In the genomic region with DNA sequence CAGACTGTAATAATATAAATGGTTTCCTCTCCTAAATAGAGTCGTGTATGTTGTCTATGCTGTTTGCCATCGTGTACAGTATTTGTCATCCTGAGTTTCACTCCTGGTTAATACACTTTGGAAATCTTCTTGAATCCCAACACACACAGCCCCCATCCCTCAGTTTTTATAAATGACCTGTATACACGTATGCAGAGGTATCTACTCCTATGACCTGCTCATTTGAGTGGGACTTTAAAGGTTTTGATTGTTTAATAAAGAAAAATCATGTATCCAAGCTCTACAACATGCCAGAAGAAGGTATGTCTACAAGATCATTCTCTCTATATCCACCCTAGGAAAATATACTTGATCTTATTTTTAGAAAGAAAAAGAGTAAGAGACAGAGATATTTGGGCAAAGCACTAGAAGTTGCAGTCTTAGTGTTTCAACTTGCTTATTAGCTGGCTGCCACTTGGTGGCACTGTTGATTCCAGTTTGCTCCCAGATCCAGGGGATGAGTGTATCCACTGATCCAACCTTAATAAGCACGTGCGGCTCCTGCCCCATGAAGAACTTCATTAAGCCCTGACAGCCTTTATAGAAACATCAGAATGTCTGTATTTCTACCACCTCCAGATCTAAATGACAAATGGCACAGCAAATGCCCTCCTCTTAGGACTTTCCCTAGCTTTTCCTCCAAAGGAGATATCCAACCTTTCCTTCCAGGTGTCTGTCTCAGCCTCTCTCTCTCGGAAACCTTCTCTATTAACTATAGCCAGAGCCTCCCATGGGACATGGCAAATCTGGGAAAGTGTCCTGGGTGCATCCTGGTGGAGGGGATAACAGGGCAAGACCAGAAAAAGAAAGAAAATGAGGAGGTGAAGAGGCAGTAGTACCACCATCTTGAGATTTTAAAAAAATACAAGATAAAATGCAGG, we compare ENCODE assay signal across 8 cellular contexts.
DNase-seq lines count a peak whose midpoint lies in the region; ATAC-seq and TF ChIP-seq lines count a peak whose summit lies in the region.

No MANE protein-coding gene starts in this region.

- H3K79me2 ChIP-seq in mammary epithelial cell (ENCODE audit: insufficient read depth, low read length) = no peaks in the 10 kb centered on the region

- peaks cover 0 to 3% (median 0%) of the 10 kb centered on the region in 6 donors for H3K9me3 Mint-ChIP-seq in immature natural killer cell

- no peak overlapping the region for H3K27ac ChIP-seq in mammary epithelial cell (ENCODE audit: insufficient read depth, low read depth, low read length)

- H3K27me3 Mint-ChIP-seq in immature natural killer cell (ENCODE audit: low read depth in 3 of 3) = peaks cover 2 to 5% (median 4%) of the 10 kb centered on the region in 3 donors

- BruUV-seq in mammary epithelial cell (replicated peaks; lab: Mats Ljungman, UMichigan) = no TSS peak

- H3K4me2 ChIP-seq in mammary epithelial cell (ENCODE audit: insufficient read depth, low read depth, low read length) = no peak overlapping the region

- dilution Hi-C loops in mammary epithelial cell (cut with HindIII; ENCODE audit: low sequenced_read_pairs) = no loop called here

- H3K4me1 ChIP-seq in BE2C (no peaks in the 10 kb centered on the region), mammary epithelial cell (ENCODE audit: insufficient read depth, low read length) (no peaks in the 10 kb centered on the region)

- no peak overlapping the region for H3K4me3 Mint-ChIP-seq in immature natural killer cell

- ATAC-seq in GM18867 (IDR thresholded peaks at IDR 0.05; ENCODE audit: unreplicated experiment) = peak; percentile 79

- H2AFZ ChIP-seq in mammary epithelial cell (ENCODE audit: low read depth, low read length) = no peak overlapping the region

- DNase-seq in BE2C = peak; percentile 64
- peak; percentile 87 for DNase-seq in HT-29 (ENCODE audit: low spot score)
- peak; percentile 60 for DNase-seq in NOMO-1 treated with DMSO at 0.1 percent for 48 hours (lab: John Stamatoyannopoulos, UW; ENCODE audit: unreplicated experiment)
- peak; percentile 52 for DNase-seq in mammary epithelial cell
- peak; percentile 68 for DNase-seq in iris pigment epithelial cell (ENCODE audit: low read depth)
- DNase-seq in stimulated activated CD8-positive, alpha-beta memory T cell treated with anti-CD3 and anti-CD28 coated beads, Interleukin-4, amount 100 ng/mL, for 48 hours = peak; percentile 53
- no peak for DNase-seq in immature natural killer cell

- H3K9ac ChIP-seq in mammary epithelial cell (ENCODE audit: insufficient read depth, low read length) = no peak overlapping the region

- H3K9me3 ChIP-seq in BE2C (no peaks in the 10 kb centered on the region), mammary epithelial cell (replicated peaks; ENCODE audit: insufficient read depth, low read length) (no peaks in the 10 kb centered on the region)

- in situ Hi-C loops in mammary epithelial cell (cut with MboI; ENCODE audit: low sequenced_read_pairs in 2 of 2) = loop anchor here in 1 of 2 donors (5.0 to 25.0 kb wide), 2 partner anchors 194 to 409 kb away; no protein-coding TSS in a partner anchor

- CTCF ChIA-PET in mammary epithelial cell (lab: Charles Lee; ENCODE audit: low non-redundant PET) = interaction anchor here (0.6 kb wide), 2 partner anchors 197 to 875 kb away, joined by 5 read pairs; no protein-coding TSS in a partner anchor

- intact Hi-C loops in mammary epithelial cell (cut with micrococcal nuclease) = loop anchor here (1.0 to 2.0 kb wide), 4 partner anchors 186 to 416 kb away; no protein-coding TSS in a partner anchor

- peaks cover 3% of the 10 kb centered on the region; the same call in 1 of the 2 replicates for H3K27me3 ChIP-seq in BE2C
- H3K27me3 ChIP-seq in mammary epithelial cell (ENCODE audit: insufficient read depth, low read length) = no peaks in the 10 kb centered on the region

- 60% methylated on average over 6 of the region's 6 CpGs for WGBS in mammary epithelial cell (ENCODE audit: low coverage, missing lambda C conversion rate)

- H3K36me3 Mint-ChIP-seq in immature natural killer cell = no peaks in the 10 kb centered on the region

- H4K20me1 ChIP-seq in mammary epithelial cell (ENCODE audit: insufficient read depth, low read length) = no peaks in the 10 kb centered on the region

- H3K4me3 ChIP-seq in BE2C (ENCODE audit: low read depth, low read length) = no peak overlapping the region
- H3K4me3 ChIP-seq in mammary epithelial cell (replicated peaks in 1 of 3; ENCODE audit: insufficient read depth in 1 of 3, low read depth in 2 of 3, low read length in 3 of 3) = no peak overlapping the region

- no peak overlapping the region for H3K27ac Mint-ChIP-seq in immature natural killer cell

- TF ChIP-seq CTCF in BE2C (IDR thresholded peaks at IDR 0.05; ENCODE audit: low read depth, low read length) = peak; percentile 88
- TF ChIP-seq CTCF in mammary epithelial cell (conservative IDR thresholded peaks at IDR 0.05 in 1 of 2, IDR thresholded peaks at IDR 0.05 in 1 of 2; ENCODE audit: extremely low read depth in 1 of 2, insufficient read depth in 1 of 2, low read depth in 1 of 2, low read length in 2 of 2) = peak; percentile 81 to 82

- H3K36me3 ChIP-seq in BE2C = no peaks in the 10 kb centered on the region
- H3K36me3 ChIP-seq in mammary epithelial cell (ENCODE audit: insufficient read depth, low read length) = no peaks in the 10 kb centered on the region

- H3K4me1 Mint-ChIP-seq in immature natural killer cell = no peaks in the 10 kb centered on the region

Comparison
In these comparisons a context has a peak if more than half of its experiments do, and no peak if none do; other contexts are left out.
1. DNase-seq: peak in BE2C (single experiment), HT-29 (single experiment), NOMO-1 treated with DMSO at 0.1 percent for 48 hours (single experiment), mammary epithelial cell (single experiment), iris pigment epithelial cell (single experiment) and stimulated activated CD8-positive, alpha-beta memory T cell treated with anti-CD3 and anti-CD28 coated beads, Interleukin-4, amount 100 ng/mL, for 48 hours (single experiment); none in immature natural killer cell (0 of 3).